In the genomic region with DNA sequence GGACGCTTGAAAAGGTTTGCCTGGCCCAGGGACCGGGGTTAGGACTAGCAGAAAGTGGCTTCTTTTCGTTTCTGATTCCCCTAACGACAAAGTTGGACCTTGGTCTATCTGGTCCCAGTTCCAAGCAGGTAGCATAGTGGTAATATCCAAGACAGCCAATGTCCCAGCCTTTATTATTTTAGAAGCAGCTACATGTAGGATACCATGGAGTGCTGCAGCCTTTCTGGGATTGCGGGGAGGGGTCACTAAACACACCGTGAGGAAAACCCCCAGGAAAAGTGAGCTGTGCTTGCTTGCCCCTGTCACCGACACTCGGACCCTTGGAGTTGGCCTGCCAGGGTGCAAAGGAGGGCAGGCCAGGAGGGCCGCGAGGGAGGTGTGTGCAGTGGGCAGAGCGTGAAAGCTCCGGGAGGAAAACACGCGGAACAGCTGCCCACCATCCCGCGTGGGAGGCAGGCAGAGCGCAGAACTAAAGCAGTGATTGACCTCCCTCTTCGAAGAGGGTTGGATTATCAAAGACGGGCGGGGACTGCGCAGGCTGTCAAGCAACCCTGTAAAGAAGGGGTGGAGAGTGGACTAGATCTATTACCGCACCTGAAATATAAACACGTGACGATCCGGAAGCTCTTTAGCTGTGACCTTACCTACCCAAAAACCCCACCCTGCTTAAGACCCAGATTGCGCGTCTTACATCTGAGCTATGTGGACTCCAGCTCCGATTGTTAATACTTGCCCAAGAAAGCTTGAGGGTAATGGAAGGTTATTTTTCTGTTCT, we compare ENCODE assay signal across 8 cellular contexts. TPM values are rescaled to one million over a fixed set of nuclear protein-coding genes. Genes with fewer than 3 reads are reported as not detected.
DNase-seq lines count a peak whose midpoint lies in the region; ATAC-seq and TF ChIP-seq lines count a peak whose summit lies in the region.

No MANE protein-coding gene starts in this region.

- no peaks in the 10 kb centered on the region for H3K9me3 ChIP-seq in esophagus muscularis mucosa
- H3K9me3 ChIP-seq in naive thymus-derived CD4-positive, alpha-beta T cell (ENCODE audit: control insufficient read depth in 2 of 3, low read length in 3 of 3), result no peaks in the 10 kb centered on the region

- peak overlapping the region; percentile 95 to 98 (median 98) for H3K27ac ChIP-seq in esophagus muscularis mucosa (replicated peaks in 1 of 4)
- H3K27ac ChIP-seq in naive thymus-derived CD4-positive, alpha-beta T cell (ENCODE audit: low read depth, low read length), result peak overlapping the region; percentile 64

- no peak for TF ChIP-seq POLR2A in esophagus muscularis mucosa (IDR thresholded peaks at IDR 0.05; ENCODE audit: low read depth)

- peak overlapping the region; percentile 76 to 95 (median 86) for H3K4me3 ChIP-seq in esophagus muscularis mucosa
- peak overlapping the region; percentile 76 for H3K4me3 ChIP-seq in naive thymus-derived CD4-positive, alpha-beta T cell (ENCODE audit: low read length)

- in situ Hi-C loops in ACHN (cut with HindIII; ENCODE audit: low pct_ligation_motif_present, low pct_unique_long_range_greater_than_20kb, low sequenced_read_pairs), result no loop called here

- no peaks in the 10 kb centered on the region for H3K27me3 Mint-ChIP-seq in naive thymus-derived CD4-positive, alpha-beta T cell
- no peaks in the 10 kb centered on the region for H3K27me3 Mint-ChIP-seq in type B pancreatic cell

- intact Hi-C loops in esophagus muscularis mucosa (cut with DNase I), result loop anchor here (5.0 kb wide), 3 partner anchors 60 to 75 kb away; no protein-coding TSS in a partner anchor
- intact Hi-C loops in naive thymus-derived CD4-positive, alpha-beta T cell (cut with micrococcal nuclease), result loop anchor here (1.0 to 10.0 kb wide), 10 partner anchors 55 to 1060 kb away; a partner anchor contains a TSS

- H3K36me3 ChIP-seq in esophagus muscularis mucosa, result no peaks in the 10 kb centered on the region
- H3K36me3 ChIP-seq in naive thymus-derived CD4-positive, alpha-beta T cell (ENCODE audit: control insufficient read depth in 2 of 3, insufficient read depth in 3 of 3, low read length in 3 of 3), result no peaks in the 10 kb centered on the region

- no peak for TF ChIP-seq EP300 in esophagus muscularis mucosa (IDR thresholded peaks at IDR 0.05)

- ATAC-seq in GM18519 (IDR thresholded peaks at IDR 0.05; ENCODE audit: low FRiP score, unreplicated experiment), result peak; percentile 32
- peak; percentile 31 for ATAC-seq in HG03039 (IDR thresholded peaks at IDR 0.05; ENCODE audit: unreplicated experiment)
- peak; percentile 75 for ATAC-seq in naive thymus-derived CD4-positive, alpha-beta T cell

- no peaks in the 10 kb centered on the region for H3K27me3 ChIP-seq in esophagus muscularis mucosa
- no peaks in the 10 kb centered on the region for H3K27me3 ChIP-seq in naive thymus-derived CD4-positive, alpha-beta T cell (ENCODE audit: control insufficient read depth in 2 of 2, insufficient read depth in 2 of 2, low read length in 2 of 2)

- CTCF ChIA-PET in naive thymus-derived CD4-positive, alpha-beta T cell (lab: Charles Lee), result no interaction called here

- POLR2A ChIA-PET in naive thymus-derived CD4-positive, alpha-beta T cell (lab: Charles Lee), result no interaction called here

- peak overlapping the region; percentile 47 to 88 (median 72) for H3K27ac Mint-ChIP-seq in naive thymus-derived CD4-positive, alpha-beta T cell
- peak overlapping the region; percentile 93 for H3K27ac Mint-ChIP-seq in type B pancreatic cell

- H3K4me3 Mint-ChIP-seq in naive thymus-derived CD4-positive, alpha-beta T cell, result peak overlapping the region; percentile 67 to 92 (median 89)
- H3K4me3 Mint-ChIP-seq in type B pancreatic cell, result peak overlapping the region; percentile 90

- H3K9me3 Mint-ChIP-seq in naive thymus-derived CD4-positive, alpha-beta T cell, result peaks cover 0 to 6% (median 4%) of the 10 kb centered on the region in 11 donors
- H3K9me3 Mint-ChIP-seq in type B pancreatic cell, result peaks cover 5% of the 10 kb centered on the region

- DNase-seq in ACHN, result peak; percentile 60
- peak; percentile 85 for DNase-seq in NCI-H69 (lab: John Stamatoyannopoulos, UW)
- DNase-seq in activated T-cell treated with anti-CD3 and anti-CD28 coated beads for 1 hour (ENCODE audit: low read depth), result peak; percentile 9
- no peak for DNase-seq in esophagus muscularis mucosa (ENCODE audit: extremely low spot score)
- peak; percentile 11 to 57 (median 47) for DNase-seq in naive thymus-derived CD4-positive, alpha-beta T cell
- no peak for DNase-seq in type B pancreatic cell (ENCODE audit: extremely low spot score, unreplicated experiment)

- H3K36me3 Mint-ChIP-seq in naive thymus-derived CD4-positive, alpha-beta T cell, result peaks cover 4 to 10% (median 5%) of the 10 kb centered on the region in 5 donors
- H3K36me3 Mint-ChIP-seq in type B pancreatic cell, result peaks cover 10% of the 10 kb centered on the region

- WGBS in esophagus muscularis mucosa, result 7% methylated on average over 23 of the region's 28 CpGs

- H3K4me1 ChIP-seq in esophagus muscularis mucosa, result peaks cover 36 to 57% (median 55%) of the 10 kb centered on the region in 4 donors
- peaks cover 9 to 25% of the 10 kb centered on the region in 2 donors for H3K4me1 ChIP-seq in naive thymus-derived CD4-positive, alpha-beta T cell (ENCODE audit: control insufficient read depth in 2 of 2, insufficient read depth in 2 of 2, low read length in 2 of 2)

- TF ChIP-seq CTCF in esophagus muscularis mucosa (IDR thresholded peaks at IDR 0.05) (no peak), type B pancreatic cell (conservative IDR thresholded peaks at IDR 0.05) (no peak)

- peaks cover 30 to 49% (median 45%) of the 10 kb centered on the region in 7 donors for H3K4me1 Mint-ChIP-seq in naive thymus-derived CD4-positive, alpha-beta T cell
- H3K4me1 Mint-ChIP-seq in type B pancreatic cell (ENCODE audit: unreplicated experiment), result peaks cover 43% of the 10 kb centered on the region

RNA-seq across cellular contexts. Expression of a gene that starts 0.6 kb away (rescaled TPM):
- total RNA-seq in esophagus muscularis mucosa (10 to 100 TPM; 39.6 to 72.5 (median 53.8) TPM), type B pancreatic cell (ENCODE audit: low replicate concordance) (36.7 and 49.0 TPM in 2 replicates)
- 10 to 100 TPM; 14.4 to 32.2 (median 19.9) TPM for total RNA-seq in naive thymus-derived CD4-positive, alpha-beta T cell
- 1 to 10 TPM; 2.9 to 3.2 TPM for polyA plus RNA-seq in naive thymus-derived CD4-positive, alpha-beta T cell

Comparison
In these comparisons a context has a peak if more than half of its experiments do, and no peak if none do; other contexts are left out.
1. DNase-seq: peak in ACHN (single experiment), NCI-H69 (single experiment), activated T-cell treated with anti-CD3 and anti-CD28 coated beads for 1 hour (single experiment) and naive thymus-derived CD4-positive, alpha-beta T cell (9 of 9); none in esophagus muscularis mucosa (single experiment) and type B pancreatic cell (single experiment).
2. Peak in every context shown above with its lines, with median percentiles within 50 percentile points of each other: ATAC-seq.